ENCODE assay signal across 10 cellular contexts in genomic region chr12:81077329-81077685, GRCh38. TPM values are rescaled to one million over a fixed set of nuclear protein-coding genes. Genes with fewer than 3 reads are reported as not detected.
DNase-seq lines count a peak whose midpoint lies in the region; TF ChIP-seq lines count a peak whose summit lies in the region.
"Had no signal": no experiment of that assay in that cellular context is flagged by ENCODE, and none has a peak within 500 bp of the region (broad histone marks: within the 10 kb centered on the region; RNA-seq: fewer than 3 reads in every experiment).

No MANE protein-coding gene starts in this region.

- peaks cover 4 to 8% of the 10 kb centered on the region in 2 donors for H3K27me3 ChIP-seq in mucosa of rectum (ENCODE audit: control insufficient read depth in 2 of 2, insufficient read depth in 2 of 2, low read length in 2 of 2)

- 20 to 23% methylated on average over 6 of the region's 6 CpGs for WGBS in lower leg skin, 2 donors

- H3K27ac ChIP-seq in mucosa of rectum (ENCODE audit: low read depth in 2 of 2, low read length in 2 of 2): no peak overlapping the region

- H3K9ac ChIP-seq in mucosa of rectum (ENCODE audit: low read depth in 1 of 2, low read length in 2 of 2): peak overlapping the region in 1 of 2 donors; percentile 24

- DNase-seq in NCI-H1417 (lab: John Stamatoyannopoulos, UW): peak in 2 of 3 experiments; percentile 80 to 85
- no peak for DNase-seq in NCI-H1417 treated with DMSO at 0.1 percent for 48 hours (lab: John Stamatoyannopoulos, UW)
- DNase-seq in fibroblast of pulmonary artery (ENCODE audit: low read depth): no peak
- no peak for DNase-seq in NCI-H1092 treated with DMSO at 0.1 percent for 48 hours (lab: John Stamatoyannopoulos, UW)
- no peak for DNase-seq in activated T-cell treated with anti-CD3 and anti-CD28 coated beads, Interleukin-2, amount 50 U/mL, for 48 hours
- DNase-seq in lower leg skin (ENCODE audit: low spot score in 2 of 2): no peak
- no peak for DNase-seq in NCI-H526 (lab: John Stamatoyannopoulos, UW)
- DNase-seq: 8988T; effector CD4-positive, alpha-beta T cell had no signal

- TF ChIP-seq POLR2A in lower leg skin (IDR thresholded peaks at IDR 0.05): no peak

- intact Hi-C loops in lower leg skin (cut with DNase I; ENCODE audit: low total_unique reads): no loop called here

- peak overlapping the region; percentile 49 for H3K4me3 ChIP-seq in fibroblast of pulmonary artery (replicated peaks; ENCODE audit: low read depth, low read length)
- peak overlapping the region; percentile 44 to 69 for H3K4me3 ChIP-seq in mucosa of rectum (ENCODE audit: low read length in 2 of 2)
- no peak overlapping the region for H3K4me3 ChIP-seq in lower leg skin (ENCODE audit: low read depth, poor library complexity, severe bottlenecking)

- no peaks in the 10 kb centered on the region for H3K4me1 ChIP-seq in mucosa of rectum (ENCODE audit: control insufficient read depth in 2 of 2, insufficient read depth in 2 of 2, low read length in 2 of 2)

- TF ChIP-seq CTCF in fibroblast of pulmonary artery (IDR thresholded peaks at IDR 0.05; ENCODE audit: low read length, missing control alignments) (no peak), lower leg skin (IDR thresholded peaks at IDR 0.05) (no peak)

- H3K9me3 ChIP-seq in mucosa of rectum (ENCODE audit: control insufficient read depth in 2 of 2, low read length in 2 of 2): no peaks in the 10 kb centered on the region

- H3K36me3 ChIP-seq in mucosa of rectum (ENCODE audit: control insufficient read depth in 2 of 2, insufficient read depth in 2 of 2, low read length in 2 of 2): no peaks in the 10 kb centered on the region

RNA-seq across cellular contexts. Expression of gene ACSS3, which starts 0.6 kb away (rescaled TPM):
- 1 to 10 TPM; 3.0 to 8.6 (median 6.6) TPM for total RNA-seq in lower leg skin

Comparison
In these comparisons a context has a peak if more than half of its experiments do, and no peak if none do; other contexts are left out.
1. DNase-seq: peak in NCI-H1417 (2 of 3); none in NCI-H1417 treated with DMSO at 0.1 percent for 48 hours (single experiment), fibroblast of pulmonary artery (single experiment), NCI-H1092 treated with DMSO at 0.1 percent for 48 hours (single experiment), activated T-cell treated with anti-CD3 and anti-CD28 coated beads, Interleukin-2, amount 50 U/mL, for 48 hours (0 of 2), lower leg skin (0 of 2) and NCI-H526 (0 of 2).